In genomic region chr1:178102218-178102617, GRCh38 we compare ENCODE assay signal across 19 cellular contexts. TPM values are rescaled to one million over a fixed set of nuclear protein-coding genes. Genes with fewer than 3 reads are reported as not detected.
DNase-seq lines count a peak whose midpoint lies in the region; ATAC-seq and TF ChIP-seq lines count a peak whose summit lies in the region.
"Had no signal": no experiment of that assay in that cellular context is flagged by ENCODE, and none has a peak within 500 bp of the region (broad histone marks: within the 10 kb centered on the region; RNA-seq: fewer than 3 reads in every experiment).

No MANE protein-coding gene starts in this region.

- H3K36me3 ChIP-seq in breast epithelium = no peaks in the 10 kb centered on the region
- no peaks in the 10 kb centered on the region for H3K36me3 ChIP-seq in lower lobe of right lung
- H3K36me3 ChIP-seq: BE2C, MG63, SJSA1 had no signal

- ATAC-seq in lower lobe of right lung (peak in 1 of 2 donors; percentile 65), HG02678 (IDR thresholded peaks at IDR 0.05; ENCODE audit: unreplicated experiment) (no peak), GM21423 (IDR thresholded peaks at IDR 0.05; ENCODE audit: unreplicated experiment) (no peak)
- no peak for ATAC-seq in stimulated activated memory B cell treated with anti-CD40 and anti-IgM and Interleukin-4, amounts not matched to agents 10 μg/mL and 1 μg/mL and 100 μg/mL, for 72 hours
- ATAC-seq: Panc1 had no signal

- no peaks in the 10 kb centered on the region for H3K36me3 Mint-ChIP-seq in MCF 10A (ENCODE audit: insufficient read depth, unreplicated experiment)
- no peaks in the 10 kb centered on the region for H3K36me3 Mint-ChIP-seq in chondrocyte (ENCODE audit: low read depth)
- no peaks in the 10 kb centered on the region for H3K36me3 Mint-ChIP-seq in stimulated activated memory B cell treated with anti-CD40 and anti-IgM and Interleukin-4, amounts not matched to agents 10 μg/mL and 1 μg/mL and 100 μg/mL, for 72 hours
- H3K36me3 Mint-ChIP-seq: CD4-positive, CD25-positive, alpha-beta regulatory T cell had no signal

- H3K27me3 Mint-ChIP-seq in MCF 10A (ENCODE audit: insufficient read depth, unreplicated experiment) = no peaks in the 10 kb centered on the region
- no peaks in the 10 kb centered on the region for H3K27me3 Mint-ChIP-seq in chondrocyte (ENCODE audit: low read depth)
- H3K27me3 Mint-ChIP-seq in stimulated activated memory B cell treated with anti-CD40 and anti-IgM and Interleukin-4, amounts not matched to agents 10 μg/mL and 1 μg/mL and 100 μg/mL, for 72 hours = peaks cover 15% of the 10 kb centered on the region

- DNase-seq in MCF 10A (ENCODE audit: unreplicated experiment) (peak; percentile 69), breast epithelium (ENCODE audit: low spot score in 2 of 2) (no peak), chondrocyte (ENCODE audit: low spot score) (no peak), lower lobe of right lung (peak; percentile 48), coronary artery (ENCODE audit: low spot score) (no peak)
- DNase-seq: BE2C; CD4-positive, CD25-positive, alpha-beta regulatory T cell; COR-L47; GDM1; GOT3; MG63; NCI-H1092 treated with DMSO at 0.1 percent for 48 hours; NCI-H2081 treated with DMSO at 0.1 percent for 48 hours had no signal

- H3K4me1 Mint-ChIP-seq in MCF 10A (ENCODE audit: insufficient read depth, unreplicated experiment) = peaks cover 38% of the 10 kb centered on the region
- peaks cover 78% of the 10 kb centered on the region for H3K4me1 Mint-ChIP-seq in chondrocyte (ENCODE audit: low read depth)
- no peaks in the 10 kb centered on the region for H3K4me1 Mint-ChIP-seq in stimulated activated memory B cell treated with anti-CD40 and anti-IgM and Interleukin-4, amounts not matched to agents 10 μg/mL and 1 μg/mL and 100 μg/mL, for 72 hours
- H3K4me1 Mint-ChIP-seq: CD4-positive, CD25-positive, alpha-beta regulatory T cell had no signal

- intact Hi-C loops in MCF 10A (cut with micrococcal nuclease) = no loop called here
- intact Hi-C loops in breast epithelium (cut with DNase I; ENCODE audit: low total_unique reads) = no loop called here
- intact Hi-C loops in lower lobe of right lung (cut with DNase I) = no loop called here

- H3K27me3 ChIP-seq in breast epithelium (no peaks in the 10 kb centered on the region), lower lobe of right lung (ENCODE audit: low read depth) (no peaks in the 10 kb centered on the region)
- H3K27me3 ChIP-seq: BE2C, MG63, SJSA1 had no signal

- no TSS peak for BruUV-seq in MCF 10A (replicated peaks; lab: Mats Ljungman, UMichigan)

- POLR2A ChIA-PET in MCF 10A (lab: Yijun Ruan, JAX) = interaction anchor here (0.6 to 2.2 kb wide), 9 partner anchors 9 to 137 kb away, joined by 3 to 12 read pairs (median 5); partner anchors contain the start of gene RASAL2

- no peaks in the 10 kb centered on the region for H3K9me3 Mint-ChIP-seq in MCF 10A (ENCODE audit: unreplicated experiment)
- no peaks in the 10 kb centered on the region for H3K9me3 Mint-ChIP-seq in chondrocyte (ENCODE audit: low read depth)
- no peaks in the 10 kb centered on the region for H3K9me3 Mint-ChIP-seq in stimulated activated memory B cell treated with anti-CD40 and anti-IgM and Interleukin-4, amounts not matched to agents 10 μg/mL and 1 μg/mL and 100 μg/mL, for 72 hours

- H3K4me3 Mint-ChIP-seq in MCF 10A (ENCODE audit: unreplicated experiment) = no peak overlapping the region
- no peak overlapping the region for H3K4me3 Mint-ChIP-seq in chondrocyte (ENCODE audit: unreplicated experiment)
- H3K4me3 Mint-ChIP-seq in stimulated activated memory B cell treated with anti-CD40 and anti-IgM and Interleukin-4, amounts not matched to agents 10 μg/mL and 1 μg/mL and 100 μg/mL, for 72 hours = no peak overlapping the region
- H3K4me3 Mint-ChIP-seq: CD4-positive, CD25-positive, alpha-beta regulatory T cell had no signal

- H3K27ac ChIP-seq in breast epithelium (no peak overlapping the region), lower lobe of right lung (no peak overlapping the region), coronary artery (peak overlapping the region in 1 of 2 donors; percentile 48)
- H3K27ac ChIP-seq: 22Rv1, SJSA1 had no signal

- no peak for TF ChIP-seq CTCF in MCF 10A (IDR thresholded peaks at IDR 0.05; ENCODE audit: unreplicated experiment)
- TF ChIP-seq CTCF in breast epithelium (IDR thresholded peaks at IDR 0.05) = no peak
- no peak for TF ChIP-seq CTCF in chondrocyte (IDR thresholded peaks at IDR 0.05)
- no peak for TF ChIP-seq CTCF in lower lobe of right lung (IDR thresholded peaks at IDR 0.05)
- no peak for TF ChIP-seq CTCF in coronary artery (IDR thresholded peaks at IDR 0.05)

- TF ChIP-seq POLR2A in breast epithelium (IDR thresholded peaks at IDR 0.05) = no peak

- H3K27ac Mint-ChIP-seq in MCF 10A (ENCODE audit: low read depth, unreplicated experiment) (no peak overlapping the region), chondrocyte (ENCODE audit: unreplicated experiment) (peak overlapping the region; percentile 80)
- no peak overlapping the region for H3K27ac Mint-ChIP-seq in stimulated activated memory B cell treated with anti-CD40 and anti-IgM and Interleukin-4, amounts not matched to agents 10 μg/mL and 1 μg/mL and 100 μg/mL, for 72 hours
- H3K27ac Mint-ChIP-seq: CD4-positive, CD25-positive, alpha-beta regulatory T cell had no signal

- no peak overlapping the region for H3K4me3 ChIP-seq in breast epithelium
- no peak overlapping the region for H3K4me3 ChIP-seq in lower lobe of right lung
- H3K4me3 ChIP-seq in coronary artery = no peak overlapping the region
- H3K4me3 ChIP-seq: MG63, SJSA1 had no signal

- CTCF ChIA-PET in MCF 10A (lab: Yijun Ruan, JAX) = interaction anchor here (0.6 to 4.3 kb wide), 4 partner anchors 12 to 181 kb away, joined by 3 to 20 read pairs (median 4); no protein-coding TSS in a partner anchor

- no peaks in the 10 kb centered on the region for H3K9me3 ChIP-seq in breast epithelium
- no peaks in the 10 kb centered on the region for H3K9me3 ChIP-seq in lower lobe of right lung
- H3K9me3 ChIP-seq: BE2C, MG63, SJSA1 had no signal

- H3K4me1 ChIP-seq in breast epithelium = no peaks in the 10 kb centered on the region
- H3K4me1 ChIP-seq in lower lobe of right lung = peaks cover 65% of the 10 kb centered on the region
- H3K4me1 ChIP-seq: BE2C had no signal

RNA-seq across cellular contexts. Expression of gene RASAL2, which starts 8.3 kb away (rescaled TPM):
- 56.9 and 62.4 TPM in 2 replicates for total RNA-seq in MCF 10A (2022)
- total RNA-seq in breast epithelium = 10 to 100 TPM; 28.5 to 41.0 (median 40.5) TPM
- 38.4 to 54.4 TPM (median 40.1 TPM) in 3 replicates for total RNA-seq in chondrocyte
- total RNA-seq in lower lobe of right lung = 48.3 TPM
- total RNA-seq: CD4-positive, CD25-positive, alpha-beta regulatory T cell had no signal

Comparison
In these comparisons a context has a peak if more than half of its experiments do, and no peak if none do; other contexts are left out.
1. DNase-seq: peak in MCF 10A (single experiment) and lower lobe of right lung (single experiment); none in breast epithelium (0 of 2), chondrocyte (single experiment) and coronary artery (single experiment).